23 cellular contexts compared by ENCODE assay signal in genomic region chr1:99292946-99293345, GRCh38. TPM values are rescaled to one million over a fixed set of nuclear protein-coding genes. Genes with fewer than 3 reads are reported as not detected.
"Had no signal": no experiment of that assay in that cellular context is flagged by ENCODE, and none has a peak within 500 bp of the region (broad histone marks: within the 10 kb centered on the region; RNA-seq: fewer than 3 reads in every experiment).

No MANE protein-coding gene starts in this region.

- H3K4me1 Mint-ChIP-seq: activated B cell treated with CpG ODN at 0.5 μM for 24 hours; activated CD4-positive, alpha-beta memory T cell treated with anti-CD3 and anti-CD28 coated beads, Interleukin-2, amount 10 ng/mL, durations not matched to agents 7 days and 5 days; activated CD8-positive, alpha-beta memory T cell treated with anti-CD3 and anti-CD28 coated beads, Interleukin-2, amount 10 ng/mL, durations not matched to agents 7 days and 5 days; activated naive CD8-positive, alpha-beta T cell treated with anti-CD3 and anti-CD28 coated beads, Interleukin-2, amount 10 ng/mL, durations not matched to agents 7 days and 5 days; activated T-helper 17 cell treated with anti-CD3 and anti-CD28 coated beads, Interleukin-2, amount 50 U/mL, for 72 hours; T-cell had no signal

- H3K36me3 Mint-ChIP-seq: activated CD8-positive, alpha-beta memory T cell treated with anti-CD3 and anti-CD28 coated beads, Interleukin-2, amount 10 ng/mL, durations not matched to agents 7 days and 5 days; activated naive CD8-positive, alpha-beta T cell treated with anti-CD3 and anti-CD28 coated beads, Interleukin-2, amount 10 ng/mL, durations not matched to agents 7 days and 5 days; T-cell had no signal

- H3K27ac Mint-ChIP-seq: activated B cell treated with CpG ODN at 0.5 μM for 24 hours; activated CD4-positive, alpha-beta memory T cell treated with anti-CD3 and anti-CD28 coated beads, Interleukin-2, amount 10 ng/mL, durations not matched to agents 7 days and 5 days; activated CD8-positive, alpha-beta memory T cell treated with anti-CD3 and anti-CD28 coated beads, Interleukin-2, amount 10 ng/mL, durations not matched to agents 7 days and 5 days; activated naive CD8-positive, alpha-beta T cell treated with anti-CD3 and anti-CD28 coated beads, Interleukin-2, amount 10 ng/mL, durations not matched to agents 7 days and 5 days; activated T-helper 17 cell treated with anti-CD3 and anti-CD28 coated beads, Interleukin-2, amount 50 U/mL, for 72 hours; T-cell had no signal

- ATAC-seq: activated CD8-positive, alpha-beta memory T cell treated with anti-CD3 and anti-CD28 coated beads, Interleukin-2, amount 10 ng/mL, durations not matched to agents 7 days and 5 days; activated T-helper 17 cell treated with anti-CD3 and anti-CD28 coated beads, Interleukin-2, amount 50 U/mL, for 72 hours; gastroesophageal sphincter; heart left ventricle; pancreas; stimulated activated naive CD8-positive, alpha-beta T cell treated with anti-CD3 and anti-CD28 coated beads, Interleukin-15, Interleukin-2, amounts not matched to agents 100 U/mL and 50 U/mL, for 24 hours; T-cell had no signal

- H3K36me3 ChIP-seq: gastroesophageal sphincter, heart left ventricle, left ventricle myocardium inferior, pancreas, sigmoid colon, tibial artery had no signal

- H3K4me1 ChIP-seq: gastroesophageal sphincter, heart left ventricle, left ventricle myocardium inferior, pancreas had no signal

- H3K27me3 ChIP-seq: gastroesophageal sphincter, heart left ventricle, pancreas, sigmoid colon, tibial artery had no signal

- H3K27me3 Mint-ChIP-seq: activated B cell treated with CpG ODN at 0.5 μM for 24 hours; activated CD4-positive, alpha-beta memory T cell treated with anti-CD3 and anti-CD28 coated beads, Interleukin-2, amount 10 ng/mL, durations not matched to agents 7 days and 5 days; activated CD8-positive, alpha-beta memory T cell treated with anti-CD3 and anti-CD28 coated beads, Interleukin-2, amount 10 ng/mL, durations not matched to agents 7 days and 5 days; activated naive CD8-positive, alpha-beta T cell treated with anti-CD3 and anti-CD28 coated beads, Interleukin-2, amount 10 ng/mL, durations not matched to agents 7 days and 5 days; T-cell had no signal

- H3K4me3 Mint-ChIP-seq: activated B cell treated with CpG ODN at 0.5 μM for 24 hours; activated CD4-positive, alpha-beta memory T cell treated with anti-CD3 and anti-CD28 coated beads, Interleukin-2, amount 10 ng/mL, durations not matched to agents 7 days and 5 days; activated CD8-positive, alpha-beta memory T cell treated with anti-CD3 and anti-CD28 coated beads, Interleukin-2, amount 10 ng/mL, durations not matched to agents 7 days and 5 days; activated naive CD8-positive, alpha-beta T cell treated with anti-CD3 and anti-CD28 coated beads, Interleukin-2, amount 10 ng/mL, durations not matched to agents 7 days and 5 days; activated T-helper 17 cell treated with anti-CD3 and anti-CD28 coated beads, Interleukin-2, amount 50 U/mL, for 72 hours; T-cell had no signal

- H3K4me3 ChIP-seq: gastroesophageal sphincter, heart left ventricle, left ventricle myocardium inferior, pancreas, sigmoid colon, tibial artery had no signal

- H3K27ac ChIP-seq: gastroesophageal sphincter, heart left ventricle, left ventricle myocardium inferior, pancreas, sigmoid colon, tibial artery had no signal

- DNase-seq: activated B cell treated with CpG ODN at 0.5 μM for 24 hours; activated CD4-positive, alpha-beta memory T cell treated with anti-CD3 and anti-CD28 coated beads, Interleukin-2, amount 10 ng/mL, durations not matched to agents 7 days and 5 days; activated CD4-positive, alpha-beta T cell treated with anti-CD3 and anti-CD28 coated beads for 4 hours; activated CD8-positive, alpha-beta memory T cell treated with anti-CD3 and anti-CD28 coated beads, Interleukin-2, amount 10 ng/mL, durations not matched to agents 7 days and 5 days; activated naive CD4-positive, alpha-beta T cell treated with Interleukin-2 at 50 U/mL for 16 hours; activated naive CD8-positive, alpha-beta T cell treated with anti-CD3 and anti-CD28 coated beads, Interleukin-2, amount 10 ng/mL, durations not matched to agents 7 days and 5 days; cerebellar nuclear complex; cortex of kidney; effector CD4-positive, alpha-beta T cell; heart left ventricle; left ventricle myocardium inferior; mammary epithelial cell; midbrain; pancreas; sigmoid colon; stimulated activated naive CD8-positive, alpha-beta T cell treated with anti-CD3 and anti-CD28 coated beads, Interleukin-15, Interleukin-2, amounts not matched to agents 100 U/mL and 50 U/mL, for 24 hours; substantia nigra; T-cell; tibial artery had no signal

- H3K9me3 Mint-ChIP-seq: activated CD4-positive, alpha-beta memory T cell treated with anti-CD3 and anti-CD28 coated beads, Interleukin-2, amount 10 ng/mL, durations not matched to agents 7 days and 5 days; activated naive CD8-positive, alpha-beta T cell treated with anti-CD3 and anti-CD28 coated beads, Interleukin-2, amount 10 ng/mL, durations not matched to agents 7 days and 5 days; T-cell had no signal

RNA-seq across cellular contexts. Expression of gene PLPPR4, which starts 28.7 kb away (rescaled TPM):
- total RNA-seq: activated B cell treated with CpG ODN at 0.5 μM for 24 hours; activated CD4-positive, alpha-beta memory T cell treated with anti-CD3 and anti-CD28 coated beads, Interleukin-2, amount 10 ng/mL, durations not matched to agents 7 days and 5 days; activated CD8-positive, alpha-beta memory T cell treated with anti-CD3 and anti-CD28 coated beads, Interleukin-2, amount 10 ng/mL, durations not matched to agents 7 days and 5 days; activated naive CD8-positive, alpha-beta T cell treated with anti-CD3 and anti-CD28 coated beads, Interleukin-2, amount 10 ng/mL, durations not matched to agents 7 days and 5 days; activated T-helper 17 cell treated with anti-CD3 and anti-CD28 coated beads, Interleukin-2, amount 50 U/mL, for 72 hours; bronchial epithelial cell; kidney epithelial cell; T-cell had no signal
- polyA plus RNA-seq: mammary epithelial cell had no signal
